ENCODE assay signal across 1 cellular context in genomic region chrX:118498351-118498750, GRCh38.
TF ChIP-seq lines count a peak whose summit lies in the region.

No MANE protein-coding gene starts in this region.

TF ChIP-seq in K562, 482 proteins besides CTCF, POLR2A, EP300 and RAD21 (continued from another document):
- TF ChIP-seq CGGBP1 (CRISPR knock-in tag; IDR thresholded peaks at IDR 0.05): no peak
- no peak for TF ChIP-seq U2AF2 (optimal IDR thresholded peaks at IDR 0.05; ENCODE audit: low read depth, low read length)
- TF ChIP-seq, protein P1, sequence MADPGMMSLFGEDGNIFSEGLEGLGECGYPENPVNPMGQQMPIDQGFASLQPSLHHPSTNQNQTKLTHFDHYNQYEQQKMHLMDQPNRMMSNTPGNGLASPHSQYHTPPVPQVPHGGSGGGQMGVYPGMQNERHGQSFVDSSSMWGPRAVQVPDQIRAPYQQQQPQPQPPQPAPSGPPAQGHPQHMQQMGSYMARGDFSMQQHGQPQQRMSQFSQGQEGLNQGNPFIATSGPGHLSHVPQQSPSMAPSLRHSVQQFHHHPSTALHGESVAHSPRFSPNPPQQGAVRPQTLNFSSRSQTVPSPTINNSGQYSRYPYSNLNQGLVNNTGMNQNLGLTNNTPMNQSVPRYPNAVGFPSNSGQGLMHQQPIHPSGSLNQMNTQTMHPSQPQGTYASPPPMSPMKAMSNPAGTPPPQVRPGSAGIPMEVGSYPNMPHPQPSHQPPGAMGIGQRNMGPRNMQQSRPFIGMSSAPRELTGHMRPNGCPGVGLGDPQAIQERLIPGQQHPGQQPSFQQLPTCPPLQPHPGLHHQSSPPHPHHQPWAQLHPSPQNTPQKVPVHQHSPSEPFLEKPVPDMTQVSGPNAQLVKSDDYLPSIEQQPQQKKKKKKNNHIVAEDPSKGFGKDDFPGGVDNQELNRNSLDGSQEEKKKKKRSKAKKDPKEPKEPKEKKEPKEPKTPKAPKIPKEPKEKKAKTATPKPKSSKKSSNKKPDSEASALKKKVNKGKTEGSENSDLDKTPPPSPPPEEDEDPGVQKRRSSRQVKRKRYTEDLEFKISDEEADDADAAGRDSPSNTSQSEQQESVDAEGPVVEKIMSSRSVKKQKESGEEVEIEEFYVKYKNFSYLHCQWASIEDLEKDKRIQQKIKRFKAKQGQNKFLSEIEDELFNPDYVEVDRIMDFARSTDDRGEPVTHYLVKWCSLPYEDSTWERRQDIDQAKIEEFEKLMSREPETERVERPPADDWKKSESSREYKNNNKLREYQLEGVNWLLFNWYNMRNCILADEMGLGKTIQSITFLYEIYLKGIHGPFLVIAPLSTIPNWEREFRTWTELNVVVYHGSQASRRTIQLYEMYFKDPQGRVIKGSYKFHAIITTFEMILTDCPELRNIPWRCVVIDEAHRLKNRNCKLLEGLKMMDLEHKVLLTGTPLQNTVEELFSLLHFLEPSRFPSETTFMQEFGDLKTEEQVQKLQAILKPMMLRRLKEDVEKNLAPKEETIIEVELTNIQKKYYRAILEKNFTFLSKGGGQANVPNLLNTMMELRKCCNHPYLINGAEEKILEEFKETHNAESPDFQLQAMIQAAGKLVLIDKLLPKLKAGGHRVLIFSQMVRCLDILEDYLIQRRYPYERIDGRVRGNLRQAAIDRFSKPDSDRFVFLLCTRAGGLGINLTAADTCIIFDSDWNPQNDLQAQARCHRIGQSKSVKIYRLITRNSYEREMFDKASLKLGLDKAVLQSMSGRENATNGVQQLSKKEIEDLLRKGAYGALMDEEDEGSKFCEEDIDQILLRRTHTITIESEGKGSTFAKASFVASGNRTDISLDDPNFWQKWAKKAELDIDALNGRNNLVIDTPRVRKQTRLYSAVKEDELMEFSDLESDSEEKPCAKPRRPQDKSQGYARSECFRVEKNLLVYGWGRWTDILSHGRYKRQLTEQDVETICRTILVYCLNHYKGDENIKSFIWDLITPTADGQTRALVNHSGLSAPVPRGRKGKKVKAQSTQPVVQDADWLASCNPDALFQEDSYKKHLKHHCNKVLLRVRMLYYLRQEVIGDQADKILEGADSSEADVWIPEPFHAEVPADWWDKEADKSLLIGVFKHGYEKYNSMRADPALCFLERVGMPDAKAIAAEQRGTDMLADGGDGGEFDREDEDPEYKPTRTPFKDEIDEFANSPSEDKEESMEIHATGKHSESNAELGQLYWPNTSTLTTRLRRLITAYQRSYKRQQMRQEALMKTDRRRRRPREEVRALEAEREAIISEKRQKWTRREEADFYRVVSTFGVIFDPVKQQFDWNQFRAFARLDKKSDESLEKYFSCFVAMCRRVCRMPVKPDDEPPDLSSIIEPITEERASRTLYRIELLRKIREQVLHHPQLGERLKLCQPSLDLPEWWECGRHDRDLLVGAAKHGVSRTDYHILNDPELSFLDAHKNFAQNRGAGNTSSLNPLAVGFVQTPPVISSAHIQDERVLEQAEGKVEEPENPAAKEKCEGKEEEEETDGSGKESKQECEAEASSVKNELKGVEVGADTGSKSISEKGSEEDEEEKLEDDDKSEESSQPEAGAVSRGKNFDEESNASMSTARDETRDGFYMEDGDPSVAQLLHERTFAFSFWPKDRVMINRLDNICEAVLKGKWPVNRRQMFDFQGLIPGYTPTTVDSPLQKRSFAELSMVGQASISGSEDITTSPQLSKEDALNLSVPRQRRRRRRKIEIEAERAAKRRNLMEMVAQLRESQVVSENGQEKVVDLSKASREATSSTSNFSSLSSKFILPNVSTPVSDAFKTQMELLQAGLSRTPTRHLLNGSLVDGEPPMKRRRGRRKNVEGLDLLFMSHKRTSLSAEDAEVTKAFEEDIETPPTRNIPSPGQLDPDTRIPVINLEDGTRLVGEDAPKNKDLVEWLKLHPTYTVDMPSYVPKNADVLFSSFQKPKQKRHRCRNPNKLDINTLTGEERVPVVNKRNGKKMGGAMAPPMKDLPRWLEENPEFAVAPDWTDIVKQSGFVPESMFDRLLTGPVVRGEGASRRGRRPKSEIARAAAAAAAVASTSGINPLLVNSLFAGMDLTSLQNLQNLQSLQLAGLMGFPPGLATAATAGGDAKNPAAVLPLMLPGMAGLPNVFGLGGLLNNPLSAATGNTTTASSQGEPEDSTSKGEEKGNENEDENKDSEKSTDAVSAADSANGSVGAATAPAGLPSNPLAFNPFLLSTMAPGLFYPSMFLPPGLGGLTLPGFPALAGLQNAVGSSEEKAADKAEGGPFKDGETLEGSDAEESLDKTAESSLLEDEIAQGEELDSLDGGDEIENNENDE (IDR thresholded peaks at IDR 0.05; ENCODE audit: low read depth, low read length): no peak
- TF ChIP-seq HMGN3 (IDR thresholded peaks at IDR 0.05; ENCODE audit: borderline replicate concordance, extremely low read depth, insufficient read length, low read depth, low read length): no peak
- TF ChIP-seq ZNF444 (CRISPR knock-in tag; IDR thresholded peaks at IDR 0.05): no peak
- TF ChIP-seq ZNF239 (CRISPR knock-in tag; IDR thresholded peaks at IDR 0.05): no peak
- no peak for TF ChIP-seq ETV6 (IDR thresholded peaks at IDR 0.05; ENCODE audit: borderline replicate concordance in 1 of 2, low read depth in 2 of 2, low read length in 1 of 2)
- TF ChIP-seq ETV6 (CRISPR knock-in tag; IDR thresholded peaks at IDR 0.05; ENCODE audit: borderline replicate concordance): no peak
- no peak for TF ChIP-seq TOE1 (IDR thresholded peaks at IDR 0.05; ENCODE audit: borderline replicate concordance)
- TF ChIP-seq TOE1 (CRISPR knock-in tag; IDR thresholded peaks at IDR 0.05; ENCODE audit: borderline replicate concordance, low read depth): no peak
- TF ChIP-seq GMEB1 (CRISPR knock-in tag; IDR thresholded peaks at IDR 0.05): no peak
- no peak for TF ChIP-seq ARID2 (IDR thresholded peaks at IDR 0.05)
- TF ChIP-seq TBP (optimal IDR thresholded peaks at IDR 0.05; ENCODE audit: low read depth, low read length): no peak
- no peak for TF ChIP-seq CUX1 (CRISPR knock-in tag; IDR thresholded peaks at IDR 0.05)
